In the genomic region with DNA sequence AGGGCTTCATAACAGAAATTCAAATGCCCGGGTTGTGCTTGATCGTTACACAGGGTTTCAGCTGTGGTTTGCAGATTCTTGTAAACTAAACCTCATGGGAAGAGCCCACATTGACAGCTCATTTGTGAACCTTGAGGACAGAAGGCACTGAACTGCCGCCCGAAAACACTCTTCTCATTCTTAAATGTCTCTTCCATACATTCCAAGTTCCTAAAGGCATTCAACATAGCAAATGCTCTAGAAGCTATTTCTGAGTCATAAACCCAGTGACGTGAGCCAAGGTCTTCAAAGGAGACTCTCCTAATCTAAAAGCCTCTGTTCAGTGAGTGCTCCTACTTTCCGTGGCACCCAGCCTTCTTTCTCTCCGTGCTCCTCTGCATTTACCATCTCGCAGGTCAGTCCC, we compare ENCODE assay signal across 8 cellular contexts.
DNase-seq lines count a peak whose midpoint lies in the region; ATAC-seq and TF ChIP-seq lines count a peak whose summit lies in the region.

No MANE protein-coding gene starts in this region.

- H3K36me3 Mint-ChIP-seq in T-helper 1 cell treated with Interleukin-12 subunit alpha and Interleukin-12 subunit beta and Interleukin-4 antibody, amounts not matched to agents 30 μg/mL and 1 μg/mL, for 36 hours (ENCODE audit: low read depth), result no peaks in the 10 kb centered on the region
- no peaks in the 10 kb centered on the region for H3K36me3 Mint-ChIP-seq in natural killer cell treated with Interleukin-12 subunit alpha and Interleukin-12 subunit beta and Interleukin-15 and Interleukin-18, amount 100 ng/mL, for 72 hours

- H3K27ac ChIP-seq in RWPE2 (ENCODE audit: poor library complexity, severe bottlenecking) (no peak overlapping the region), smooth muscle cell (ENCODE audit: low read depth) (peak overlapping the region; percentile 85)

- H2AFZ ChIP-seq in smooth muscle cell (ENCODE audit: low read depth), result peak overlapping the region; percentile 6

- 13% methylated on average over 8 of the region's 8 CpGs for WGBS in smooth muscle cell (ENCODE audit: low lambda C conversion rate)

- no peaks in the 10 kb centered on the region for H3K9me3 Mint-ChIP-seq in T-helper 1 cell treated with Interleukin-12 subunit alpha and Interleukin-12 subunit beta and Interleukin-4 antibody, amounts not matched to agents 30 μg/mL and 1 μg/mL, for 36 hours
- H3K9me3 Mint-ChIP-seq in natural killer cell treated with Interleukin-12 subunit alpha and Interleukin-12 subunit beta and Interleukin-15 and Interleukin-18, amount 100 ng/mL, for 72 hours, result peaks cover 6% of the 10 kb centered on the region

- no peak for DNase-seq in T-helper 1 cell
- no peak for DNase-seq in RWPE2 (ENCODE audit: low spot score)
- peak; percentile 30 for DNase-seq in fibroblast of pulmonary artery (ENCODE audit: low read depth)
- DNase-seq in smooth muscle cell (lab: John Stamatoyannopoulos, UW; ENCODE audit: unreplicated experiment), result no peak
- DNase-seq in putamen (ENCODE audit: low spot score), result no peak
- no peak for DNase-seq in natural killer cell treated with Interleukin-12 subunit alpha and Interleukin-12 subunit beta and Interleukin-15 and Interleukin-18, amount 100 ng/mL, for 72 hours (ENCODE audit: low spot score)
- DNase-seq in SHP77 treated with DMSO at 0.1 percent for 48 hours (lab: John Stamatoyannopoulos, UW), result no peak

- H3F3A ChIP-seq in smooth muscle cell (ENCODE audit: low read depth), result peaks cover 6% of the 10 kb centered on the region

- peak overlapping the region; percentile 4 for H3K4me3 Mint-ChIP-seq in T-helper 1 cell treated with Interleukin-12 subunit alpha and Interleukin-12 subunit beta and Interleukin-4 antibody, amounts not matched to agents 30 μg/mL and 1 μg/mL, for 36 hours
- H3K4me3 Mint-ChIP-seq in natural killer cell treated with Interleukin-12 subunit alpha and Interleukin-12 subunit beta and Interleukin-15 and Interleukin-18, amount 100 ng/mL, for 72 hours, result no peak overlapping the region

- peak; percentile 71 for ATAC-seq in RWPE2 (ENCODE audit: low read depth)
- no peak for ATAC-seq in natural killer cell treated with Interleukin-12 subunit alpha and Interleukin-12 subunit beta and Interleukin-15 and Interleukin-18, amount 100 ng/mL, for 72 hours

- peak overlapping the region; percentile 37 for H3K27ac Mint-ChIP-seq in T-helper 1 cell treated with Interleukin-12 subunit alpha and Interleukin-12 subunit beta and Interleukin-4 antibody, amounts not matched to agents 30 μg/mL and 1 μg/mL, for 36 hours
- H3K27ac Mint-ChIP-seq in natural killer cell treated with Interleukin-12 subunit alpha and Interleukin-12 subunit beta and Interleukin-15 and Interleukin-18, amount 100 ng/mL, for 72 hours, result no peak overlapping the region

- H3K79me2 ChIP-seq in smooth muscle cell (ENCODE audit: low read depth), result no peaks in the 10 kb centered on the region

- H3K4me3 ChIP-seq in RWPE2 (ENCODE audit: severe bottlenecking) (no peak overlapping the region), fibroblast of pulmonary artery (replicated peaks; ENCODE audit: low read depth, low read length) (no peak overlapping the region), smooth muscle cell (peak overlapping the region; percentile 44)

- H3K9me3 ChIP-seq in RWPE2 (ENCODE audit: severe bottlenecking), result no peaks in the 10 kb centered on the region
- no peaks in the 10 kb centered on the region for H3K9me3 ChIP-seq in smooth muscle cell (replicated peaks; ENCODE audit: low read depth)

- H3K27me3 Mint-ChIP-seq in T-helper 1 cell treated with Interleukin-12 subunit alpha and Interleukin-12 subunit beta and Interleukin-4 antibody, amounts not matched to agents 30 μg/mL and 1 μg/mL, for 36 hours (ENCODE audit: low read depth), result no peaks in the 10 kb centered on the region
- H3K27me3 Mint-ChIP-seq in natural killer cell treated with Interleukin-12 subunit alpha and Interleukin-12 subunit beta and Interleukin-15 and Interleukin-18, amount 100 ng/mL, for 72 hours, result no peaks in the 10 kb centered on the region

- H3K4me2 ChIP-seq in smooth muscle cell, result peak overlapping the region; percentile 83

- H3K36me3 ChIP-seq in RWPE2 (ENCODE audit: low read depth) (no peaks in the 10 kb centered on the region), smooth muscle cell (ENCODE audit: low read depth) (no peaks in the 10 kb centered on the region)

- TF ChIP-seq CTCF in RWPE2 (IDR thresholded peaks at IDR 0.05; ENCODE audit: poor library complexity, severe bottlenecking) (no peak), fibroblast of pulmonary artery (IDR thresholded peaks at IDR 0.05; ENCODE audit: low read length, missing control alignments) (no peak), smooth muscle cell (IDR thresholded peaks at IDR 0.05; ENCODE audit: borderline replicate concordance, insufficient read depth, poor library complexity, severe bottlenecking) (no peak)

- H3K4me1 Mint-ChIP-seq in T-helper 1 cell treated with Interleukin-12 subunit alpha and Interleukin-12 subunit beta and Interleukin-4 antibody, amounts not matched to agents 30 μg/mL and 1 μg/mL, for 36 hours (ENCODE audit: low read depth), result peaks cover 10% of the 10 kb centered on the region
- peaks cover 6 to 10% of the 10 kb centered on the region in 2 donors for H3K4me1 Mint-ChIP-seq in natural killer cell treated with Interleukin-12 subunit alpha and Interleukin-12 subunit beta and Interleukin-15 and Interleukin-18, amount 100 ng/mL, for 72 hours (ENCODE audit: low read depth in 2 of 2)

- H3K4me1 ChIP-seq in RWPE2 (ENCODE audit: insufficient read depth, poor library complexity, severe bottlenecking) (no peaks in the 10 kb centered on the region), smooth muscle cell (ENCODE audit: low read depth) (peaks cover 14% of the 10 kb centered on the region)

- H3K27me3 ChIP-seq in RWPE2 (ENCODE audit: insufficient read depth, poor library complexity, severe bottlenecking) (no peaks in the 10 kb centered on the region), smooth muscle cell (ENCODE audit: low read depth) (no peaks in the 10 kb centered on the region)

- H3K9ac ChIP-seq in smooth muscle cell (ENCODE audit: low read depth), result peak overlapping the region; percentile 70

- no peaks in the 10 kb centered on the region for H4K20me1 ChIP-seq in smooth muscle cell (ENCODE audit: low read depth)
